Comparison of ENCODE assay signal across 7 cellular contexts in genomic region chr5:154664869-154665268, GRCh38.
"Had no signal": no experiment of that assay in that cellular context is flagged by ENCODE, and none has a peak within 500 bp of the region (broad histone marks: within the 10 kb centered on the region; RNA-seq: fewer than 3 reads in every experiment).

No MANE protein-coding gene starts in this region.

- H3K27ac ChIP-seq: GM23248 had no signal

- H3K4me3 ChIP-seq: GM23248, HAP-1 had no signal

- FAIRE-seq: HTR-8/SVneo had no signal

- H2AFZ ChIP-seq: GM23248 had no signal

- H3K4me1 ChIP-seq: HAP-1 had no signal

- H3K36me3 ChIP-seq: HAP-1 had no signal

- ATAC-seq: HCT116 had no signal

- DNase-seq: GM23248, GOT3, H7, IMR-90 had no signal

- H3K9ac ChIP-seq: GM23248 had no signal
